Comparison of ENCODE assay signal across 1 cellular context in genomic region chr1:10680487-10680886, GRCh38.
A peak's percentile ranks its signal among the peaks of the same experiment; 100 is the strongest.
TF ChIP-seq lines count a peak whose summit lies in the region.

No MANE protein-coding gene starts in this region.

TF ChIP-seq in HepG2, 621 proteins besides CTCF, POLR2A, EP300 and RAD21 (continued from another document and continues in another):
- TF ChIP-seq ZNF597 (CRISPR knock-in tag; IDR thresholded peaks at IDR 0.05), result no peak
- TF ChIP-seq ZNF704 (CRISPR knock-in tag; IDR thresholded peaks at IDR 0.05; ENCODE audit: borderline replicate concordance), result no peak
- no peak for TF ChIP-seq FOXP1 (IDR thresholded peaks at IDR 0.05)
- TF ChIP-seq FOXP1 (CRISPR knock-in tag; IDR thresholded peaks at IDR 0.05), result no peak
- TF ChIP-seq RBFOX2 (IDR thresholded peaks at IDR 0.05; ENCODE audit: low read depth, low read length), result no peak
- no peak for TF ChIP-seq ZNF326 (CRISPR knock-in tag; IDR thresholded peaks at IDR 0.05; ENCODE audit: borderline replicate concordance)
- TF ChIP-seq XRCC5 (optimal IDR thresholded peaks at IDR 0.05; ENCODE audit: low read length), result no peak
- no peak for TF ChIP-seq ELF3 (CRISPR knock-in tag; IDR thresholded peaks at IDR 0.05)
- no peak for TF ChIP-seq ZSCAN21 (CRISPR knock-in tag; IDR thresholded peaks at IDR 0.05; ENCODE audit: borderline replicate concordance)
- TF ChIP-seq ZNF574 (CRISPR knock-in tag; IDR thresholded peaks at IDR 0.05), result no peak
- 0 out of 2 replicates have a peak, but pooled peaks have one; percentile 22 for TF ChIP-seq ZNF331 (CRISPR knock-in tag; IDR thresholded peaks at IDR 0.05)
- no peak for TF ChIP-seq CBX5 (CRISPR knock-in tag; IDR thresholded peaks at IDR 0.05; ENCODE audit: borderline replicate concordance)
- no peak for TF ChIP-seq SRSF4 (IDR thresholded peaks at IDR 0.05; ENCODE audit: low read depth, low read length, poor library complexity, severe bottlenecking)
- TF ChIP-seq KDM3A (CRISPR knock-in tag; IDR thresholded peaks at IDR 0.05; ENCODE audit: low read depth), result no peak
- TF ChIP-seq ZNF367 (CRISPR knock-in tag; IDR thresholded peaks at IDR 0.05; ENCODE audit: borderline replicate concordance), result no peak
- no peak for TF ChIP-seq MTF2 (CRISPR knock-in tag; IDR thresholded peaks at IDR 0.05; ENCODE audit: borderline replicate concordance)
- TF ChIP-seq ZNF737 (CRISPR knock-in tag; IDR thresholded peaks at IDR 0.05; ENCODE audit: borderline replicate concordance), result no peak
- peak; percentile 70 for TF ChIP-seq FOSL2 (CRISPR knock-in tag; IDR thresholded peaks at IDR 0.05)
- no peak for TF ChIP-seq BRCA1 (CRISPR knock-in tag; IDR thresholded peaks at IDR 0.05)
- TF ChIP-seq ZBTB46 (CRISPR knock-in tag; IDR thresholded peaks at IDR 0.05; ENCODE audit: borderline replicate concordance), result no peak
- TF ChIP-seq ZBTB49 (CRISPR knock-in tag; IDR thresholded peaks at IDR 0.05; ENCODE audit: borderline replicate concordance), result no peak
- TF ChIP-seq KDM5A (IDR thresholded peaks at IDR 0.05; ENCODE audit: borderline replicate concordance, low read length), result no peak
- TF ChIP-seq ZNF652 (CRISPR knock-in tag; IDR thresholded peaks at IDR 0.05; ENCODE audit: borderline replicate concordance, low read depth), result peak; percentile 64
- no peak for TF ChIP-seq RNF219 (CRISPR knock-in tag; IDR thresholded peaks at IDR 0.05)
- no peak for TF ChIP-seq ATF7 (IDR thresholded peaks at IDR 0.05)
- TF ChIP-seq ATF7 (CRISPR knock-in tag; IDR thresholded peaks at IDR 0.05), result no peak
- TF ChIP-seq SAP130 (CRISPR knock-in tag; IDR thresholded peaks at IDR 0.05; ENCODE audit: low read depth), result peak; percentile 34
- TF ChIP-seq STAT6 (CRISPR knock-in tag; IDR thresholded peaks at IDR 0.05; ENCODE audit: borderline replicate concordance), result no peak
- TF ChIP-seq CENPT (CRISPR knock-in tag; IDR thresholded peaks at IDR 0.05; ENCODE audit: low read depth), result no peak
- TF ChIP-seq IRF9 (CRISPR knock-in tag; IDR thresholded peaks at IDR 0.05; ENCODE audit: borderline replicate concordance), result no peak
- TF ChIP-seq NR2F6 (IDR thresholded peaks at IDR 0.05), result no peak
- TF ChIP-seq NR2F6 (CRISPR knock-in tag; IDR thresholded peaks at IDR 0.05), result peak; percentile 20; the same call in 1 of the 2 replicates
- no peak for TF ChIP-seq ARNT (IDR thresholded peaks at IDR 0.05)
- TF ChIP-seq MED13 (CRISPR knock-in tag; IDR thresholded peaks at IDR 0.05), result no peak
- no peak for TF ChIP-seq ZNF138 (CRISPR knock-in tag; IDR thresholded peaks at IDR 0.05; ENCODE audit: low read depth)
- no peak for TF ChIP-seq POLR2G (IDR thresholded peaks at IDR 0.05; ENCODE audit: low read depth, low read length)
- TF ChIP-seq RXRB (CRISPR knock-in tag; IDR thresholded peaks at IDR 0.05; ENCODE audit: borderline replicate concordance), result peak; percentile 8; the same call in 1 of the 2 replicates
- no peak for TF ChIP-seq ZNF672 (CRISPR knock-in tag; IDR thresholded peaks at IDR 0.05)
- TF ChIP-seq BCL6 (CRISPR knock-in tag; IDR thresholded peaks at IDR 0.05), result no peak
- TF ChIP-seq THRA (CRISPR knock-in tag; IDR thresholded peaks at IDR 0.05; ENCODE audit: borderline replicate concordance), result no peak
- TF ChIP-seq GTF2F1 (IDR thresholded peaks at IDR 0.05; ENCODE audit: low read length), result no peak
- no peak for TF ChIP-seq SNAPC5 (CRISPR knock-in tag; IDR thresholded peaks at IDR 0.05; ENCODE audit: borderline replicate concordance)
- TF ChIP-seq ZFP90 (CRISPR knock-in tag; IDR thresholded peaks at IDR 0.05; ENCODE audit: borderline replicate concordance), result no peak
- TF ChIP-seq ZNF234 (CRISPR knock-in tag; conservative IDR thresholded peaks at IDR 0.05), result no peak
- TF ChIP-seq SRY (CRISPR knock-in tag; IDR thresholded peaks at IDR 0.05), result no peak
- TF ChIP-seq RFXANK (CRISPR knock-in tag; IDR thresholded peaks at IDR 0.05), result no peak
- no peak for TF ChIP-seq CEBPB (IDR thresholded peaks at IDR 0.05; ENCODE audit: borderline replicate concordance, low read depth, low read length)
- TF ChIP-seq PREB (CRISPR knock-in tag; IDR thresholded peaks at IDR 0.05), result no peak
